Comparison of ENCODE assay signal across 8 cellular contexts in genomic region chr7:30470783-30471182, GRCh38. TPM values are rescaled to one million over a fixed set of nuclear protein-coding genes. Genes with fewer than 3 reads are reported as not detected.
A peak's percentile ranks its signal among the peaks of the same experiment; 100 is the strongest.
DNase-seq lines count a peak whose midpoint lies in the region; ATAC-seq and TF ChIP-seq lines count a peak whose summit lies in the region.
"Had no signal": no experiment of that assay in that cellular context is flagged by ENCODE, and none has a peak within 500 bp of the region (broad histone marks: within the 10 kb centered on the region; RNA-seq: fewer than 3 reads in every experiment).

No MANE protein-coding gene starts in this region.

- TF ChIP-seq CTCF in heart right ventricle (IDR thresholded peaks at IDR 0.05), result no peak
- no peak for TF ChIP-seq CTCF in H9 (conservative IDR thresholded peaks at IDR 0.05)

- peak overlapping the region in 3 of 10 donors; percentile 11 to 23 (median 15) for H3K4me3 ChIP-seq in heart right ventricle

- no peak overlapping the region for H2BK120ac ChIP-seq in H9 (ENCODE audit: low read depth, low read length, poor library complexity, severe bottlenecking)

- H3K27ac Mint-ChIP-seq in T-helper 17 cell, result peak overlapping the region; percentile 53
- peak overlapping the region; percentile 72 for H3K27ac Mint-ChIP-seq in stimulated activated naive B cell treated with anti-CD40 and anti-IgM and Interleukin-4, amounts not matched to agents 10 μg/mL and 1 μg/mL and 100 μg/mL, for 72 hours
- no peak overlapping the region for H3K27ac Mint-ChIP-seq in H9

- H3K36me3 Mint-ChIP-seq in T-helper 17 cell (ENCODE audit: low read depth), result peaks cover 2% of the 10 kb centered on the region
- H3K36me3 Mint-ChIP-seq in stimulated activated naive B cell treated with anti-CD40 and anti-IgM and Interleukin-4, amounts not matched to agents 10 μg/mL and 1 μg/mL and 100 μg/mL, for 72 hours, result peaks cover 39 to 43% of the 10 kb centered on the region in 2 donors
- no peaks in the 10 kb centered on the region; a peak in 1 of 7 replicates for H3K36me3 Mint-ChIP-seq in H9 (ENCODE audit: insufficient read depth in 1 of 3, low read depth in 3 of 3)

- H3T11ph ChIP-seq in H9 (ENCODE audit: low read length), result no peak overlapping the region

- H3K4me2 ChIP-seq in H9 (ENCODE audit: insufficient read depth, insufficient read length, low read length), result no peak overlapping the region

- H3K9me3 ChIP-seq in T-helper 17 cell (ENCODE audit: control insufficient read depth, low read length, poor library complexity, severe bottlenecking), result no peaks in the 10 kb centered on the region
- no peaks in the 10 kb centered on the region for H3K9me3 ChIP-seq in heart right ventricle
- no peaks in the 10 kb centered on the region for H3K9me3 ChIP-seq in H9 (ENCODE audit: control insufficient read depth, low read depth, low read length)

- no peak overlapping the region for H3K9ac ChIP-seq in H9 (ENCODE audit: extremely low read depth, insufficient read length, low read length)

- H4K20me1 ChIP-seq in H9 (ENCODE audit: control insufficient read depth, insufficient read depth, insufficient read length), result no peaks in the 10 kb centered on the region

- intact Hi-C loops in heart right ventricle (cut with DNase I), result loop anchor here in 2 of 10 donors (5.0 to 10.0 kb wide), 2 partner anchors 37 to 186 kb away; partner anchors contain the start of gene ZNRF2 (in 1 of the 2)

- ATAC-seq in T-helper 17 cell (no peak), heart right ventricle (peak; percentile 25 to 80 (median 68)), GM18520 (IDR thresholded peaks at IDR 0.05; ENCODE audit: unreplicated experiment) (no peak)
- ATAC-seq in stimulated activated naive B cell treated with anti-CD40 and anti-IgM and Interleukin-4, amounts not matched to agents 10 μg/mL and 1 μg/mL and 100 μg/mL, for 72 hours (replicated peaks), result peak; percentile 25 to 28

- H2BK5ac ChIP-seq in H9 (ENCODE audit: insufficient read length, low read length), result no peak overlapping the region

- H2BK15ac ChIP-seq in H9 (ENCODE audit: low read depth, low read length), result no peak overlapping the region

- no peak overlapping the region for H4K8ac ChIP-seq in H9 (replicated peaks; ENCODE audit: insufficient read length, low read depth, low read length)

- peak overlapping the region; percentile 59 to 99 (median 86) for H3K27ac ChIP-seq in heart right ventricle
- H3K27ac ChIP-seq in H9 (ENCODE audit: insufficient read length, low read depth, low read length), result no peak overlapping the region

- peak; percentile 64 for DNase-seq in LHCN-M2 (ENCODE audit: low read depth)
- DNase-seq in T-helper 17 cell, result no peak
- DNase-seq in heart right ventricle, result peak in 1 of 2 donors; percentile 76
- DNase-seq in stimulated activated naive B cell treated with anti-CD40 and anti-IgM and Interleukin-4, amounts not matched to agents 10 μg/mL and 1 μg/mL and 100 μg/mL, for 72 hours, result no peak
- no peak for DNase-seq in NCI-H748 (lab: John Stamatoyannopoulos, UW; ENCODE audit: unreplicated experiment)
- no peak for DNase-seq in H9
- DNase-seq: foreskin melanocyte had no signal

- H3K4me1 ChIP-seq in heart right ventricle (peaks cover 36 to 100% (median 89%) of the 10 kb centered on the region in 9 donors), H9 (ENCODE audit: insufficient read depth, low read length) (peaks cover 5% of the 10 kb centered on the region; the same call in 1 of the 2 replicates)

- H2AFZ ChIP-seq in H9 (ENCODE audit: low read length), result no peak overlapping the region

- H3K56ac ChIP-seq in H9 (ENCODE audit: insufficient read length, low read depth, low read length), result no peak overlapping the region

- H3K4me3 Mint-ChIP-seq in T-helper 17 cell (peak overlapping the region; percentile 60), H9 (no peak overlapping the region)
- H3K4me3 Mint-ChIP-seq in stimulated activated naive B cell treated with anti-CD40 and anti-IgM and Interleukin-4, amounts not matched to agents 10 μg/mL and 1 μg/mL and 100 μg/mL, for 72 hours, result no peak overlapping the region

- no peak overlapping the region for H3K18ac ChIP-seq in H9 (ENCODE audit: insufficient read length, low read depth, low read length)

- H3K4me1 Mint-ChIP-seq in T-helper 17 cell (peaks cover 63% of the 10 kb centered on the region), H9 (peaks cover 19 to 21% of the 10 kb centered on the region in 2 experiments)
- H3K4me1 Mint-ChIP-seq in stimulated activated naive B cell treated with anti-CD40 and anti-IgM and Interleukin-4, amounts not matched to agents 10 μg/mL and 1 μg/mL and 100 μg/mL, for 72 hours, result peaks cover 73 to 99% of the 10 kb centered on the region in 2 donors

- 3 to 7% methylated on average over 6 of the region's 6 CpGs for WGBS in heart right ventricle, 2 donors
- WGBS in H9 (ENCODE audit: extremely low coverage, insufficient read length, low lambda C conversion rate), result no CpG with 5 or more reads among the region's 6 CpGs

- no peaks in the 10 kb centered on the region for H3K79me1 ChIP-seq in H9 (ENCODE audit: insufficient read depth, low read depth, low read length, poor library complexity, severe bottlenecking)

- H3K23me2 ChIP-seq in H9 (ENCODE audit: insufficient read length, low read depth, low read length, poor library complexity, severe bottlenecking), result no peaks in the 10 kb centered on the region

- H3K9me3 Mint-ChIP-seq in stimulated activated naive B cell treated with anti-CD40 and anti-IgM and Interleukin-4, amounts not matched to agents 10 μg/mL and 1 μg/mL and 100 μg/mL, for 72 hours, result no peaks in the 10 kb centered on the region
- no peaks in the 10 kb centered on the region for H3K9me3 Mint-ChIP-seq in H9

- no peak overlapping the region for H2BK20ac ChIP-seq in H9 (ENCODE audit: low read depth, low read length, poor library complexity, severe bottlenecking)

- H3K23ac ChIP-seq in H9 (ENCODE audit: insufficient read length, low read depth, low read length), result no peak overlapping the region

- no peaks in the 10 kb centered on the region for H3K79me2 ChIP-seq in H9 (ENCODE audit: insufficient read depth, low read length)

- H3K27me3 ChIP-seq in heart right ventricle, result no peaks in the 10 kb centered on the region
- H3K27me3 ChIP-seq in H9 (ENCODE audit: insufficient read depth, low read length), result no peaks in the 10 kb centered on the region

- H4K91ac ChIP-seq in H9 (ENCODE audit: insufficient read length, low read depth, low read length), result no peak overlapping the region

- H4K5ac ChIP-seq in H9 (ENCODE audit: insufficient read length, low read depth, low read length), result no peak overlapping the region

- no peak overlapping the region for H2BK12ac ChIP-seq in H9 (ENCODE audit: insufficient read length, low read depth, low read length)

- H3K4ac ChIP-seq in H9 (ENCODE audit: low read depth, low read length), result no peak overlapping the region

- no peak overlapping the region for H3K14ac ChIP-seq in H9 (ENCODE audit: insufficient read depth, low read length)

- H3K36me3 ChIP-seq in heart right ventricle, result peaks cover 0 to 5% (median 0%) of the 10 kb centered on the region in 9 donors

- H2AK5ac ChIP-seq in H9 (ENCODE audit: insufficient read length, low read length), result no peak overlapping the region

- H3K27me3 Mint-ChIP-seq in T-helper 17 cell (no peaks in the 10 kb centered on the region), H9 (ENCODE audit: low read depth) (no peaks in the 10 kb centered on the region)
- H3K27me3 Mint-ChIP-seq in stimulated activated naive B cell treated with anti-CD40 and anti-IgM and Interleukin-4, amounts not matched to agents 10 μg/mL and 1 μg/mL and 100 μg/mL, for 72 hours, result no peaks in the 10 kb centered on the region

RNA-seq across cellular contexts. Expression of gene NOD1, which starts 7.8 kb away (rescaled TPM):
- total RNA-seq in LHCN-M2 (2014; rRNA removed), result 14.3 and 17.5 TPM in 2 replicates
- 4.4 TPM for polyA plus RNA-seq in LHCN-M2 (2012)
- 10 to 100 TPM; 15.7 to 18.9 TPM for total RNA-seq in T-helper 17 cell
- total RNA-seq in heart right ventricle, result 10 to 100 TPM in 3 of 10 donors, 1 to 10 TPM in 7; 6.3 to 19.1 (median 8.6) TPM
- 10 to 100 TPM in 1 of 2 donors, 1 to 10 TPM in 1; 7.6 to 18.4 TPM for polyA plus RNA-seq in heart right ventricle
- total RNA-seq in H9 (2021), result 4.9 and 5.3 TPM in 2 replicates

RNA-seq across cellular contexts. Expression of gene GGCT, which starts 33.8 kb away (rescaled TPM):
- total RNA-seq in LHCN-M2 (2014; rRNA removed) (43.6 and 54.2 TPM in 2 replicates), T-helper 17 cell (1 to 10 TPM; 8.4 to 9.6 TPM), heart right ventricle (10 to 100 TPM; 13.8 to 29.3 (median 18.3) TPM), H9 (2021) (84.9 and 85.0 TPM in 2 replicates)
- 30.2 TPM for polyA plus RNA-seq in LHCN-M2 (2012)
- 10 to 100 TPM; 31.7 to 54.2 TPM for polyA plus RNA-seq in heart right ventricle

Comparison
In these comparisons a context has a peak if more than half of its experiments do, and no peak if none do; other contexts are left out.
1. ATAC-seq: peak in heart right ventricle (8 of 8) and stimulated activated naive B cell treated with anti-CD40 and anti-IgM and Interleukin-4, amounts not matched to agents 10 μg/mL and 1 μg/mL and 100 μg/mL, for 72 hours (2 of 2); none in T-helper 17 cell (single experiment) and GM18520 (single experiment).
2. H3K27ac Mint-ChIP-seq: peak in T-helper 17 cell (single experiment) and stimulated activated naive B cell treated with anti-CD40 and anti-IgM and Interleukin-4, amounts not matched to agents 10 μg/mL and 1 μg/mL and 100 μg/mL, for 72 hours (single experiment); none in H9 (0 of 3).